ENCODE assay signal across 1 cellular context in the genomic region with DNA sequence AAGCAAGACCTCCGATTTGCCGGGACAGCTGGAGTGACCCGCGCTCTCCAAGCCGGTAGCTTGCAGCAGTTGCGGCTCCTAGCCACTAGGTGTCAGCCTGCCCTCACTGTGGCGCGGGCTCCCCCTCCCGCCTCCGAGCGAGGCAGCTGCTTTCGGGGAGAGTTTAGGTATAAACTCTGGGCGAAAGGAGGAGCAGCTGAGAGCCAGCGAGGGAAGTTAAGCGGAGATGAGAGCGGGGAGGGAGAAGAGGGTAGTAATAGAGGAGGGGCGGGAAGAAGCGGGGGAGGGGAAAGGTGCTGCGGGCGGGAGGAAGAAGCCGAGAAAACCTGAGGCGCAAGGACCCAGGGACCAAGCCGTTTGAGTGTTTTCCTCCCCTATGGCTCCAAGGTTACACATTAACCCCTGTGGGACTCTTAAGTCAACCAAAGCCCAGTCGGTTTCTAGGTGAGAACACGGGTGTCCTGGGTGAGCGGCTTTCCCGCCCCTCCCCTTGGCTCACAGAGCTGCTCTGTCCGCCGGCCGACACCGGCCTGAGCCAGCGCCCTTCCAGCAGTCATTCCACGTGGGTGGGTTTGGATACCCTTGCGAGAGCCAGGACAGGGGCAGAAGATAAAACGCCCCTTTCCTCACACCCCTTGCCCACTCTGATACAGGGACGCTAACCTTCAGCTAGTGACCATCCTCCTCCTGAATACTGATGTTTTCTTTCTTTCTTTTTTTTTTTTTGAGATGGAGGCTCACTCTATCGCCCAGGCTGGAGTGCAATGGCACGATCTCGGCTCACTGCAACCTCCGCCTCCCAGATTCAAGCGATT.
TF ChIP-seq lines count a peak whose summit lies in the region.

No MANE protein-coding gene starts in this region.

TF ChIP-seq in A549, 52 proteins besides CTCF, POLR2A, EP300 and RAD21 (continued from another document):
- TF ChIP-seq E2F6 (IDR thresholded peaks at IDR 0.05; ENCODE audit: borderline replicate concordance, low read depth) (peak; percentile 69; the same call in 1 of the 2 replicates), MYC (IDR thresholded peaks at IDR 0.05; ENCODE audit: borderline replicate concordance, low read length) (peak; percentile 50), FOXS1 (CRISPR knock-in tag; IDR thresholded peaks at IDR 0.05) (0 out of 2 replicates have a peak, but pooled peaks have one; percentile 21), NR3C1 (IDR thresholded peaks at IDR 0.05) (no peak), FOSL2 (IDR thresholded peaks at IDR 0.05) (no peak), FOSL2 (CRISPR knock-in tag; IDR thresholded peaks at IDR 0.05) (no peak), ATOH8 (CRISPR knock-in tag; IDR thresholded peaks at IDR 0.05; ENCODE audit: low read depth) (no peak), TFCP2L1 (CRISPR knock-in tag; IDR thresholded peaks at IDR 0.05) (peak; percentile 33; the same call in 1 of the 2 replicates), TP53 (CRISPR knock-in tag; IDR thresholded peaks at IDR 0.05) (no peak), NFE2L2 (conservative IDR thresholded peaks at IDR 0.05; ENCODE audit: low read length) (0 out of 2 replicates have a peak, but pooled peaks have one; percentile 29), FOSB (CRISPR knock-in tag; IDR thresholded peaks at IDR 0.05) (peak; percentile 69)
- TF ChIP-seq, protein P1, sequence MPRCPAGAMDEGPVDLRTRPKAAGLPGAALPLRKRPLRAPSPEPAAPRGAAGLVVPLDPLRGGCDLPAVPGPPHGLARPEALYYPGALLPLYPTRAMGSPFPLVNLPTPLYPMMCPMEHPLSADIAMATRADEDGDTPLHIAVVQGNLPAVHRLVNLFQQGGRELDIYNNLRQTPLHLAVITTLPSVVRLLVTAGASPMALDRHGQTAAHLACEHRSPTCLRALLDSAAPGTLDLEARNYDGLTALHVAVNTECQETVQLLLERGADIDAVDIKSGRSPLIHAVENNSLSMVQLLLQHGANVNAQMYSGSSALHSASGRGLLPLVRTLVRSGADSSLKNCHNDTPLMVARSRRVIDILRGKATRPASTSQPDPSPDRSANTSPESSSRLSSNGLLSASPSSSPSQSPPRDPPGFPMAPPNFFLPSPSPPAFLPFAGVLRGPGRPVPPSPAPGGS (IDR thresholded peaks at IDR 0.05): peak; percentile 51; the same call in 2 of the 3 replicates
TF ChIP-seq in A549: peak in this region for 12.
